Comparison of ENCODE assay signal across 1 cellular context in the genomic region with DNA sequence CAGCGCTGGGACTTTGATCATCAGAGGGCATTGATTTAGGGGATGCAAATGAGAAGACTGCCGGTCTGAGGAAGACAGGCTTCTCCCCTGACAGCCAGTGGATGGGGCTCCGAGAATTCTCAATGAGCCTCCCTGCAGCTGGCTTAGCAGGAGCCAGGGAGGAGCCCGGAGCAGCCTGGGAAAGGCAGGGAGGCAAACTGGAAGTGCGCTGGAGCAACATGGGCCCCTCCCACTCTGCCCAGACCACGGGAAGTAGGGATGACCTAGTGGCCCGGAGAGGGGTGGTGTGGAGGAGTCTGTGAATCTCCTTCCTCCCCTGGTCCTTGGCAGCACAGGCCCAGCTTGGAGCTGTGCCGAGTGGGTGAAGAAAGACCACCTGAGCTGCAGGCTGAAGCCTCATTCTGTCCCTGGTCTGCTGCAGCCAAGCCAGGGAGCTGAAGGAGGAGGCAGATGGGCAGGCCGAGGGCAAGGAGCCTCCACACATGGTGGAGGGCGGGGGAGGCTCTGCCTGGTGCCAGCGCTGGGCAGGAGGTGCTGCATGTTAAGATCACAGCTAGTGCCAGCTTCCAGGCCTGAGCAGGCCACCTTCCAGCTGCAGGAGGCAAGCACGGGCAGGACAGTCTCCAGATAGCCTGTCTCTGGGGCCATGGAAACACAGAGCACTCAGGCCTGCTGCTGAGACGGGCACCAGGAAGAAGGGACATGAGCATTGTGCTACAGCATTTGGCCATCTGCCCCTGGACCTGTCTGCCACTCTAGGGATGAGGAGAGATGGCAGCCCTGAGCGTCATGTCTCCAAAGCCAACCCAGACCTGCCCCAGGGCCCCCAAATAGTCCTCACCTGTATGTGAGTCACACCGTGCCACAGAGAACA.
TF ChIP-seq lines count a peak whose summit lies in the region.

No MANE protein-coding gene starts in this region.

TF ChIP-seq in HepG2, 621 proteins besides CTCF, POLR2A, EP300 and RAD21 (continued from another document and continues in another):
- TF ChIP-seq, protein P1, sequence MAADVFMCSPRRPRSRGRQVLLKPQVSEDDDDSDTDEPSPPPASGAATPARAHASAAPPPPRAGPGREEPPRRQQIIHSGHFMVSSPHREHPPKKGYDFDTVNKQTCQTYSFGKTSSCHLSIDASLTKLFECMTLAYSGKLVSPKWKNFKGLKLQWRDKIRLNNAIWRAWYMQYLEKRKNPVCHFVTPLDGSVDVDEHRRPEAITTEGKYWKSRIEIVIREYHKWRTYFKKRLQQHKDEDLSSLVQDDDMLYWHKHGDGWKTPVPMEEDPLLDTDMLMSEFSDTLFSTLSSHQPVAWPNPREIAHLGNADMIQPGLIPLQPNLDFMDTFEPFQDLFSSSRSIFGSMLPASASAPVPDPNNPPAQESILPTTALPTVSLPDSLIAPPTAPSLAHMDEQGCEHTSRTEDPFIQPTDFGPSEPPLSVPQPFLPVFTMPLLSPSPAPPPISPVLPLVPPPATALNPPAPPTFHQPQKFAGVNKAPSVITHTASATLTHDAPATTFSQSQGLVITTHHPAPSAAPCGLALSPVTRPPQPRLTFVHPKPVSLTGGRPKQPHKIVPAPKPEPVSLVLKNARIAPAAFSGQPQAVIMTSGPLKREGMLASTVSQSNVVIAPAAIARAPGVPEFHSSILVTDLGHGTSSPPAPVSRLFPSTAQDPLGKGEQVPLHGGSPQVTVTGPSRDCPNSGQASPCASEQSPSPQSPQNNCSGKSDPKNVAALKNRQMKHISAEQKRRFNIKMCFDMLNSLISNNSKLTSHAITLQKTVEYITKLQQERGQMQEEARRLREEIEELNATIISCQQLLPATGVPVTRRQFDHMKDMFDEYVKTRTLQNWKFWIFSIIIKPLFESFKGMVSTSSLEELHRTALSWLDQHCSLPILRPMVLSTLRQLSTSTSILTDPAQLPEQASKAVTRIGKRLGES (CRISPR knock-in tag; IDR thresholded peaks at IDR 0.05; ENCODE audit: borderline replicate concordance), result no peak
- TF ChIP-seq, protein P2, sequence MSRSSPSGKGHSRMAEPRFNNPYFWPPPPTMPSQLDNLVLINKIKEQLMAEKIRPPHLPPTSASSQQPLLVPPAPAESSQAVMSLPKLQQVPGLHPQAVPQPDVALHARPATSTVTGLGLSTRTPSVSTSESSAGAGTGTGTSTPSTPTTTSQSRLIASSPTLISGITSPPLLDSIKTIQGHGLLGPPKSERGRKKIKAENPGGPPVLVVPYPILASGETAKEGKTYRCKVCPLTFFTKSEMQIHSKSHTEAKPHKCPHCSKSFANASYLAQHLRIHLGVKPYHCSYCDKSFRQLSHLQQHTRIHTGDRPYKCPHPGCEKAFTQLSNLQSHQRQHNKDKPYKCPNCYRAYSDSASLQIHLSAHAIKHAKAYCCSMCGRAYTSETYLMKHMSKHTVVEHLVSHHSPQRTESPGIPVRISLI (CRISPR knock-in tag; IDR thresholded peaks at IDR 0.05; ENCODE audit: borderline replicate concordance), result no peak
- TF ChIP-seq XRCC5 (optimal IDR thresholded peaks at IDR 0.05; ENCODE audit: low read length) (peak; percentile 46), SIN3A (IDR thresholded peaks at IDR 0.05; ENCODE audit: borderline replicate concordance, low read depth, low read length) (no peak), TCF7 (IDR thresholded peaks at IDR 0.05; ENCODE audit: low read depth) (peak; percentile 66; the same call in 1 of the 2 replicates), BORCS8-MEF2B (CRISPR knock-in tag; IDR thresholded peaks at IDR 0.05) (0 out of 2 replicates have a peak, but pooled peaks have one; percentile 3), ZNF709 (CRISPR knock-in tag; IDR thresholded peaks at IDR 0.05) (0 out of 2 replicates have a peak, but pooled peaks have one; percentile 40), FIP1L1 (IDR thresholded peaks at IDR 0.05; ENCODE audit: borderline replicate concordance, insufficient read depth, low read depth, low read length) (no peak), MEIS1 (CRISPR knock-in tag; IDR thresholded peaks at IDR 0.05; ENCODE audit: borderline replicate concordance) (0 out of 2 replicates have a peak, but pooled peaks have one; percentile 56), SALL1 (CRISPR knock-in tag; IDR thresholded peaks at IDR 0.05) (peak; percentile 51), NRL (CRISPR knock-in tag; IDR thresholded peaks at IDR 0.05; ENCODE audit: borderline replicate concordance) (0 out of 2 replicates have a peak, but pooled peaks have one; percentile 30), ZMAT3 (CRISPR knock-in tag; conservative IDR thresholded peaks at IDR 0.05) (0 out of 2 replicates have a peak, but pooled peaks have one; percentile 49), ZNF788 (CRISPR knock-in tag; IDR thresholded peaks at IDR 0.05; ENCODE audit: borderline replicate concordance) (peak; percentile 74; the same call in 1 of the 2 replicates), ZBTB20 (CRISPR knock-in tag; IDR thresholded peaks at IDR 0.05; ENCODE audit: borderline replicate concordance, low read depth) (no peak), ZNF501 (CRISPR knock-in tag; IDR thresholded peaks at IDR 0.05) (0 out of 2 replicates have a peak, but pooled peaks have one; percentile 27), ZFY (CRISPR knock-in tag; IDR thresholded peaks at IDR 0.05) (peak; percentile 66; the same call in 1 of the 2 replicates), ZNF543 (CRISPR knock-in tag; IDR thresholded peaks at IDR 0.05) (no peak), GZF1 (CRISPR knock-in tag; IDR thresholded peaks at IDR 0.05) (no peak), ZNF792 (CRISPR knock-in tag; IDR thresholded peaks at IDR 0.05) (0 out of 2 replicates have a peak, but pooled peaks have one; percentile 22), ZNF264 (CRISPR knock-in tag; IDR thresholded peaks at IDR 0.05) (no peak), TBX2 (CRISPR knock-in tag; IDR thresholded peaks at IDR 0.05; ENCODE audit: borderline replicate concordance) (peak; percentile 53), ZBTB8A (CRISPR knock-in tag; IDR thresholded peaks at IDR 0.05; ENCODE audit: borderline replicate concordance, low read depth) (no peak)
- TF ChIP-seq, protein P3, sequence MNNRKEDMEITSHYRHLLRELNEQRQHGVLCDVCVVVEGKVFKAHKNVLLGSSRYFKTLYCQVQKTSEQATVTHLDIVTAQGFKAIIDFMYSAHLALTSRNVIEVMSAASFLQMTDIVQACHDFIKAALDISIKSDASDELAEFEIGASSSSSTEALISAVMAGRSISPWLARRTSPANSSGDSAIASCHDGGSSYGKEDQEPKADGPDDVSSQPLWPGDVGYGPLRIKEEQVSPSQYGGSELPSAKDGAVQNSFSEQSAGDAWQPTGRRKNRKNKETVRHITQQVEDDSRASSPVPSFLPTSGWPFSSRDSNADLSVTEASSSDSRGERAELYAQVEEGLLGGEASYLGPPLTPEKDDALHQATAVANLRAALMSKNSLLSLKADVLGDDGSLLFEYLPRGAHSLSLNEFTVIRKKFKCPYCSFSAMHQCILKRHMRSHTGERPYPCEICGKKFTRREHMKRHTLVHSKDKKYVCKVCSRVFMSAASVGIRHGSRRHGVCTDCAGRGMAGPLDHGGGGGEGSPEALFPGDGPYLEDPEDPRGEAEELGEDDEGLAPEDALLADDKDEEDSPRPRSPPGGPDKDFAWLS (CRISPR knock-in tag; IDR thresholded peaks at IDR 0.05; ENCODE audit: borderline replicate concordance), result no peak
- TF ChIP-seq, protein P4, sequence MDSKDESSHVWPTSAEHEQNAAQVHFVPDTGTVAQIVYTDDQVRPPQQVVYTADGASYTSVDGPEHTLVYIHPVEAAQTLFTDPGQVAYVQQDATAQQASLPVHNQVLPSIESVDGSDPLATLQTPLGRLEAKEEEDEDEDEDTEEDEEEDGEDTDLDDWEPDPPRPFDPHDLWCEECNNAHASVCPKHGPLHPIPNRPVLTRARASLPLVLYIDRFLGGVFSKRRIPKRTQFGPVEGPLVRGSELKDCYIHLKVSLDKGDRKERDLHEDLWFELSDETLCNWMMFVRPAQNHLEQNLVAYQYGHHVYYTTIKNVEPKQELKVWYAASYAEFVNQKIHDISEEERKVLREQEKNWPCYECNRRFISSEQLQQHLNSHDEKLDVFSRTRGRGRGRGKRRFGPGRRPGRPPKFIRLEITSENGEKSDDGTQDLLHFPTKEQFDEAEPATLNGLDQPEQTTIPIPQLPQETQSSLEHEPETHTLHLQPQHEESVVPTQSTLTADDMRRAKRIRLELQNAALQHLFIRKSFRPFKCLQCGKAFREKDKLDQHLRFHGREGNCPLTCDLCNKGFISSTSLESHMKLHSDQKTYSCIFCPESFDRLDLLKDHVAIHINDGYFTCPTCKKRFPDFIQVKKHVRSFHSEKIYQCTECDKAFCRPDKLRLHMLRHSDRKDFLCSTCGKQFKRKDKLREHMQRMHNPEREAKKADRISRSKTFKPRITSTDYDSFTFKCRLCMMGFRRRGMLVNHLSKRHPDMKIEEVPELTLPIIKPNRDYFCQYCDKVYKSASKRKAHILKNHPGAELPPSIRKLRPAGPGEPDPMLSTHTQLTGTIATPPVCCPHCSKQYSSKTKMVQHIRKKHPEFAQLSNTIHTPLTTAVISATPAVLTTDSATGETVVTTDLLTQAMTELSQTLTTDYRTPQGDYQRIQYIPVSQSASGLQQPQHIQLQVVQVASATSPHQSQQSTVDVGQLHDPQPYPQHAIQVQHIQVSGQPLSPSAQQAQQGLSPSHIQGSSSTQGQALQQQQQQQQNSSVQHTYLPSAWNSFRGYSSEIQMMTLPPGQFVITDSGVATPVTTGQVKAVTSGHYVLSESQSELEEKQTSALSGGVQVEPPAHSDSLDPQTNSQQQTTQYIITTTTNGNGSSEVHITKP (CRISPR knock-in tag; IDR thresholded peaks at IDR 0.05; ENCODE audit: low read depth), result peak; percentile 41; the same call in 1 of the 2 replicates
- TF ChIP-seq, protein P5, sequence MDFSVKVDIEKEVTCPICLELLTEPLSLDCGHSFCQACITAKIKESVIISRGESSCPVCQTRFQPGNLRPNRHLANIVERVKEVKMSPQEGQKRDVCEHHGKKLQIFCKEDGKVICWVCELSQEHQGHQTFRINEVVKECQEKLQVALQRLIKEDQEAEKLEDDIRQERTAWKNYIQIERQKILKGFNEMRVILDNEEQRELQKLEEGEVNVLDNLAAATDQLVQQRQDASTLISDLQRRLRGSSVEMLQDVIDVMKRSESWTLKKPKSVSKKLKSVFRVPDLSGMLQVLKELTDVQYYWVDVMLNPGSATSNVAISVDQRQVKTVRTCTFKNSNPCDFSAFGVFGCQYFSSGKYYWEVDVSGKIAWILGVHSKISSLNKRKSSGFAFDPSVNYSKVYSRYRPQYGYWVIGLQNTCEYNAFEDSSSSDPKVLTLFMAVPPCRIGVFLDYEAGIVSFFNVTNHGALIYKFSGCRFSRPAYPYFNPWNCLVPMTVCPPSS (IDR thresholded peaks at IDR 0.05), result no peak
- TF ChIP-seq, protein P6, sequence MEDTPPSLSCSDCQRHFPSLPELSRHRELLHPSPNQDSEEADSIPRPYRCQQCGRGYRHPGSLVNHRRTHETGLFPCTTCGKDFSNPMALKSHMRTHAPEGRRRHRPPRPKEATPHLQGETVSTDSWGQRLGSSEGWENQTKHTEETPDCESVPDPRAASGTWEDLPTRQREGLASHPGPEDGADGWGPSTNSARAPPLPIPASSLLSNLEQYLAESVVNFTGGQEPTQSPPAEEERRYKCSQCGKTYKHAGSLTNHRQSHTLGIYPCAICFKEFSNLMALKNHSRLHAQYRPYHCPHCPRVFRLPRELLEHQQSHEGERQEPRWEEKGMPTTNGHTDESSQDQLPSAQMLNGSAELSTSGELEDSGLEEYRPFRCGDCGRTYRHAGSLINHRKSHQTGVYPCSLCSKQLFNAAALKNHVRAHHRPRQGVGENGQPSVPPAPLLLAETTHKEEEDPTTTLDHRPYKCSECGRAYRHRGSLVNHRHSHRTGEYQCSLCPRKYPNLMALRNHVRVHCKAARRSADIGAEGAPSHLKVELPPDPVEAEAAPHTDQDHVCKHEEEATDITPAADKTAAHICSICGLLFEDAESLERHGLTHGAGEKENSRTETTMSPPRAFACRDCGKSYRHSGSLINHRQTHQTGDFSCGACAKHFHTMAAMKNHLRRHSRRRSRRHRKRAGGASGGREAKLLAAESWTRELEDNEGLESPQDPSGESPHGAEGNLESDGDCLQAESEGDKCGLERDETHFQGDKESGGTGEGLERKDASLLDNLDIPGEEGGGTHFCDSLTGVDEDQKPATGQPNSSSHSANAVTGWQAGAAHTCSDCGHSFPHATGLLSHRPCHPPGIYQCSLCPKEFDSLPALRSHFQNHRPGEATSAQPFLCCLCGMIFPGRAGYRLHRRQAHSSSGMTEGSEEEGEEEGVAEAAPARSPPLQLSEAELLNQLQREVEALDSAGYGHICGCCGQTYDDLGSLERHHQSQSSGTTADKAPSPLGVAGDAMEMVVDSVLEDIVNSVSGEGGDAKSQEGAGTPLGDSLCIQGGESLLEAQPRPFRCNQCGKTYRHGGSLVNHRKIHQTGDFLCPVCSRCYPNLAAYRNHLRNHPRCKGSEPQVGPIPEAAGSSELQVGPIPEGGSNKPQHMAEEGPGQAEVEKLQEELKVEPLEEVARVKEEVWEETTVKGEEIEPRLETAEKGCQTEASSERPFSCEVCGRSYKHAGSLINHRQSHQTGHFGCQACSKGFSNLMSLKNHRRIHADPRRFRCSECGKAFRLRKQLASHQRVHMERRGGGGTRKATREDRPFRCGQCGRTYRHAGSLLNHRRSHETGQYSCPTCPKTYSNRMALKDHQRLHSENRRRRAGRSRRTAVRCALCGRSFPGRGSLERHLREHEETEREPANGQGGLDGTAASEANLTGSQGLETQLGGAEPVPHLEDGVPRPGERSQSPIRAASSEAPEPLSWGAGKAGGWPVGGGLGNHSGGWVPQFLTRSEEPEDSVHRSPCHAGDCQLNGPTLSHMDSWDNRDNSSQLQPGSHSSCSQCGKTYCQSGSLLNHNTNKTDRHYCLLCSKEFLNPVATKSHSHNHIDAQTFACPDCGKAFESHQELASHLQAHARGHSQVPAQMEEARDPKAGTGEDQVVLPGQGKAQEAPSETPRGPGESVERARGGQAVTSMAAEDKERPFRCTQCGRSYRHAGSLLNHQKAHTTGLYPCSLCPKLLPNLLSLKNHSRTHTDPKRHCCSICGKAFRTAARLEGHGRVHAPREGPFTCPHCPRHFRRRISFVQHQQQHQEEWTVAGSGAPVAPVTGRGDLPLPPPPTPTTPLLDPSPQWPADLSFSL (CRISPR knock-in tag; IDR thresholded peaks at IDR 0.05), result 0 out of 2 replicates have a peak, but pooled peaks have one; percentile 31
- TF ChIP-seq, protein P7, sequence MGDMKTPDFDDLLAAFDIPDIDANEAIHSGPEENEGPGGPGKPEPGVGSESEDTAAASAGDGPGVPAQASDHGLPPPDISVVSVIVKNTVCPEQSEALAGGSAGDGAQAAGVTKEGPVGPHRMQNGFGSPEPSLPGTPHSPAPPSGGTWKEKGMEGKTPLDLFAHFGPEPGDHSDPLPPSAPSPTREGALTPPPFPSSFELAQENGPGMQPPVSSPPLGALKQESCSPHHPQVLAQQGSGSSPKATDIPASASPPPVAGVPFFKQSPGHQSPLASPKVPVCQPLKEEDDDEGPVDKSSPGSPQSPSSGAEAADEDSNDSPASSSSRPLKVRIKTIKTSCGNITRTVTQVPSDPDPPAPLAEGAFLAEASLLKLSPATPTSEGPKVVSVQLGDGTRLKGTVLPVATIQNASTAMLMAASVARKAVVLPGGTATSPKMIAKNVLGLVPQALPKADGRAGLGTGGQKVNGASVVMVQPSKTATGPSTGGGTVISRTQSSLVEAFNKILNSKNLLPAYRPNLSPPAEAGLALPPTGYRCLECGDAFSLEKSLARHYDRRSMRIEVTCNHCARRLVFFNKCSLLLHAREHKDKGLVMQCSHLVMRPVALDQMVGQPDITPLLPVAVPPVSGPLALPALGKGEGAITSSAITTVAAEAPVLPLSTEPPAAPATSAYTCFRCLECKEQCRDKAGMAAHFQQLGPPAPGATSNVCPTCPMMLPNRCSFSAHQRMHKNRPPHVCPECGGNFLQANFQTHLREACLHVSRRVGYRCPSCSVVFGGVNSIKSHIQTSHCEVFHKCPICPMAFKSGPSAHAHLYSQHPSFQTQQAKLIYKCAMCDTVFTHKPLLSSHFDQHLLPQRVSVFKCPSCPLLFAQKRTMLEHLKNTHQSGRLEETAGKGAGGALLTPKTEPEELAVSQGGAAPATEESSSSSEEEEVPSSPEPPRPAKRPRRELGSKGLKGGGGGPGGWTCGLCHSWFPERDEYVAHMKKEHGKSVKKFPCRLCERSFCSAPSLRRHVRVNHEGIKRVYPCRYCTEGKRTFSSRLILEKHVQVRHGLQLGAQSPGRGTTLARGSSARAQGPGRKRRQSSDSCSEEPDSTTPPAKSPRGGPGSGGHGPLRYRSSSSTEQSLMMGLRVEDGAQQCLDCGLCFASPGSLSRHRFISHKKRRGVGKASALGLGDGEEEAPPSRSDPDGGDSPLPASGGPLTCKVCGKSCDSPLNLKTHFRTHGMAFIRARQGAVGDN (CRISPR knock-in tag; IDR thresholded peaks at IDR 0.05), result peak; percentile 91
